15 cellular contexts compared by ENCODE assay signal in the genomic region with DNA sequence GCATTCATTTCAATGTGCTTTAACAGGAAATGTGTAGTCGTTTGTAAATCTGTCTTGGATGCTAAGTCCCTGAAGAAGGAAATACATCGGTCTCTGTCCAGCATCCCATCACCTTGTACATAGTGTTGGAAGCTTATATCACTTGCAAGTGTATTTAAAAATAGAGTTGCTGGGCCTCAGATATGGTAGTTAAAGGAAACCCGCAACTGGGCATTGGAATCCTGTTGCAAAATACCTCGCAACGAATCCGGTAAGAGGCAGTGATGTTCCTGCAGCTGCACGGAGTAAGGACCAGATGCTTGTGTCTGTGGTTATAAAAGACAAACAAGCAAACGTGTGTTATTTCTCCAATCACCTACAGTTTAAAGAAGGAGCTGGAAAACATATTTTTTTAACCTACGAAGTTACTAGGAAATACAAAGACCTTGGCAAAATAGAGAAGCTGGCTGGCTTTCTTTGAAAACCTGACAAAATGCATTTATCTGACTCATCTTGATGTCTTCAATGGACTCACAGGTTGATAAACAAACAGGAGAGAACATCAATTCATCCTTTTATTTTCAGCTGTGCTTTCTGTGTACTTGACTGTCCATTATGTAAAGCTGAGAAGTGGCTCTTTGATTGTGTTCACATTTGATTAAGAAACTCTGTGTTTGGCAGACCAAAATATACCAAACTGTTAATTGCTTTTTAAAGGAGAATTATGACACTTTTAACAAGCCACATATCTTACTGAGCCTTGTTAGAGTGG.
A peak's percentile ranks its signal among the peaks of the same experiment; 100 is the strongest.
DNase-seq lines count a peak whose midpoint lies in the region; ATAC-seq and TF ChIP-seq lines count a peak whose summit lies in the region.
"Had no signal": no experiment of that assay in that cellular context is flagged by ENCODE, and none has a peak within 500 bp of the region (broad histone marks: within the 10 kb centered on the region; RNA-seq: fewer than 3 reads in every experiment).

No MANE protein-coding gene starts in this region.

- intact Hi-C loops in MCF 10A (cut with micrococcal nuclease) = no loop called here
- intact Hi-C loops in mammary epithelial cell (cut with micrococcal nuclease) = no loop called here
- intact Hi-C loops in testis (cut with DNase I; ENCODE audit: low total_unique reads) = no loop called here

- H3K36me3 ChIP-seq in mammary epithelial cell (ENCODE audit: insufficient read depth, low read length) = no peaks in the 10 kb centered on the region
- H3K36me3 ChIP-seq in GM23338 (ENCODE audit: insufficient read depth) = no peaks in the 10 kb centered on the region
- H3K36me3 ChIP-seq in testis (ENCODE audit: low read depth, missing control alignments) = no peaks in the 10 kb centered on the region
- H3K36me3 ChIP-seq: thoracic aorta, WERI-Rb-1 had no signal

- peaks cover 23% of the 10 kb centered on the region for H3K27me3 Mint-ChIP-seq in MCF 10A (ENCODE audit: insufficient read depth, unreplicated experiment)
- H3K27me3 Mint-ChIP-seq in GM23338 (ENCODE audit: insufficient read depth, low read depth, poor library complexity) = no peaks in the 10 kb centered on the region

- CTCF ChIA-PET in MCF 10A (lab: Yijun Ruan, JAX) = interaction anchor here (0.6 to 1.0 kb wide), 3 partner anchors 30 to 1143 kb away, joined by 3 to 4 read pairs (median 3); no protein-coding TSS in a partner anchor
- CTCF ChIA-PET in mammary epithelial cell (lab: Charles Lee; ENCODE audit: low non-redundant PET) = no interaction called here

- H3K4me1 Mint-ChIP-seq in MCF 10A (ENCODE audit: insufficient read depth, unreplicated experiment) (peaks cover 16% of the 10 kb centered on the region), GM23338 (peaks cover 40% of the 10 kb centered on the region)
- H3K4me1 Mint-ChIP-seq: naive B cell had no signal

- H3K4me3 ChIP-seq in mammary epithelial cell (replicated peaks in 1 of 3; ENCODE audit: insufficient read depth in 1 of 3, low read depth in 2 of 3, low read length in 3 of 3) = no peak overlapping the region
- no peak overlapping the region for H3K4me3 ChIP-seq in GM23338
- H3K4me3 ChIP-seq in testis = no peak overlapping the region
- H3K4me3 ChIP-seq: psoas muscle, thoracic aorta had no signal

- POLR2A ChIA-PET in MCF 10A (lab: Yijun Ruan, JAX) = no interaction called here

- BruUV-seq in MCF 10A (replicated peaks; lab: Mats Ljungman, UMichigan) (no TSS peak), mammary epithelial cell (replicated peaks; lab: Mats Ljungman, UMichigan) (no TSS peak)

- 71% methylated on average over 9 of the region's 9 CpGs for WGBS in mammary epithelial cell (ENCODE audit: low coverage, missing lambda C conversion rate)
- 66 to 78% methylated on average over 9 of the region's 9 CpGs for WGBS in testis, 2 donors

- no peaks in the 10 kb centered on the region for H3K9me3 ChIP-seq in mammary epithelial cell (replicated peaks; ENCODE audit: insufficient read depth, low read length)
- H3K9me3 ChIP-seq in testis = no peaks in the 10 kb centered on the region
- H3K9me3 ChIP-seq: psoas muscle, thoracic aorta had no signal

- ATAC-seq in GM21515 (IDR thresholded peaks at IDR 0.05; ENCODE audit: unreplicated experiment) (no peak), GM23338 (no peak)

- no peak overlapping the region for H3K27ac Mint-ChIP-seq in MCF 10A (ENCODE audit: low read depth, unreplicated experiment)
- H3K27ac Mint-ChIP-seq in GM23338 = no peak overlapping the region
- H3K27ac Mint-ChIP-seq: naive B cell had no signal

- H4K20me1 ChIP-seq in mammary epithelial cell (ENCODE audit: insufficient read depth, low read length) (no peaks in the 10 kb centered on the region), GM23338 (replicated peaks; ENCODE audit: insufficient read depth) (no peaks in the 10 kb centered on the region)

- H3K27ac ChIP-seq in mammary epithelial cell (ENCODE audit: insufficient read depth, low read depth, low read length) (no peak overlapping the region), GM23338 (ENCODE audit: low read depth) (no peak overlapping the region), testis (no peak overlapping the region)
- H3K27ac ChIP-seq: psoas muscle, thoracic aorta, WERI-Rb-1 had no signal

- dilution Hi-C loops in mammary epithelial cell (cut with HindIII; ENCODE audit: low sequenced_read_pairs) = no loop called here

- no peaks in the 10 kb centered on the region for H3K27me3 ChIP-seq in mammary epithelial cell (ENCODE audit: insufficient read depth, low read length)
- no peaks in the 10 kb centered on the region for H3K27me3 ChIP-seq in GM23338 (ENCODE audit: insufficient read depth)
- no peaks in the 10 kb centered on the region for H3K27me3 ChIP-seq in testis

- H3K4me1 ChIP-seq in mammary epithelial cell (ENCODE audit: insufficient read depth, low read length) (no peaks in the 10 kb centered on the region), GM23338 (ENCODE audit: insufficient read depth) (peaks cover 22% of the 10 kb centered on the region), testis (no peaks in the 10 kb centered on the region)

- in situ Hi-C loops in mammary epithelial cell (cut with MboI; ENCODE audit: low sequenced_read_pairs in 2 of 2) = no loop called here

- no peaks in the 10 kb centered on the region for H3F3A ChIP-seq in GM23338 (replicated peaks; ENCODE audit: low read depth)

- H3K36me3 Mint-ChIP-seq in MCF 10A (ENCODE audit: insufficient read depth, unreplicated experiment) (no peaks in the 10 kb centered on the region), GM23338 (ENCODE audit: low read depth) (no peaks in the 10 kb centered on the region)
- H3K36me3 Mint-ChIP-seq: naive B cell had no signal

- H3K9ac ChIP-seq in mammary epithelial cell (ENCODE audit: insufficient read depth, low read length) = no peak overlapping the region

- no peaks in the 10 kb centered on the region for H3K9me3 Mint-ChIP-seq in MCF 10A (ENCODE audit: unreplicated experiment)
- H3K9me3 Mint-ChIP-seq in GM23338 = no peaks in the 10 kb centered on the region
- H3K9me3 Mint-ChIP-seq: naive B cell had no signal

- H3K79me2 ChIP-seq in mammary epithelial cell (ENCODE audit: insufficient read depth, low read length) (no peaks in the 10 kb centered on the region), GM23338 (replicated peaks; ENCODE audit: insufficient read depth) (no peaks in the 10 kb centered on the region)

- peak; percentile 13 for DNase-seq in MCF 10A (ENCODE audit: unreplicated experiment)
- DNase-seq in mammary epithelial cell = no peak
- DNase-seq in SKM-1 (lab: John Stamatoyannopoulos, UW; ENCODE audit: unreplicated experiment) = peak; percentile 14
- peak; percentile 36 for DNase-seq in inferior parietal cortex (ENCODE audit: extremely low spot score)
- DNase-seq in GM23338 (ENCODE audit: low spot score) = no peak
- DNase-seq in amniotic stem cell (lab: John Stamatoyannopoulos, UW) = no peak
- DNase-seq in testis = no peak
- DNase-seq: activated gamma-delta T cell treated with Interleukin-2 at 50 U/mL for 16 hours, naive B cell, NCI-H1048, NCI-H446 treated with DMSO at 0.1 percent for 48 hours, psoas muscle, WERI-Rb-1 had no signal

- no peak overlapping the region for H3K4me2 ChIP-seq in mammary epithelial cell (ENCODE audit: insufficient read depth, low read depth, low read length)
- H3K4me2 ChIP-seq in GM23338 = no peak overlapping the region

- no peaks in the 10 kb centered on the region for H3K9me2 ChIP-seq in GM23338 (ENCODE audit: insufficient read depth)

- TF ChIP-seq CTCF in MCF 10A (IDR thresholded peaks at IDR 0.05; ENCODE audit: unreplicated experiment) (no peak), mammary epithelial cell (conservative IDR thresholded peaks at IDR 0.05 in 1 of 2, IDR thresholded peaks at IDR 0.05 in 1 of 2; ENCODE audit: extremely low read depth in 1 of 2, insufficient read depth in 1 of 2, low read depth in 1 of 2, low read length in 2 of 2) (no peak), GM23338 (conservative IDR thresholded peaks at IDR 0.05; ENCODE audit: low read depth in 2 of 2) (no peak), testis (IDR thresholded peaks at IDR 0.05) (no peak)

- TF ChIP-seq POLR2A in testis (IDR thresholded peaks at IDR 0.05) = no peak

- H3K4me3 Mint-ChIP-seq in MCF 10A (ENCODE audit: unreplicated experiment) = no peak overlapping the region
- no peak overlapping the region for H3K4me3 Mint-ChIP-seq in GM23338
- H3K4me3 Mint-ChIP-seq: naive B cell had no signal

- H2AFZ ChIP-seq in mammary epithelial cell (ENCODE audit: low read depth, low read length) (no peak overlapping the region), GM23338 (no peak overlapping the region)

TF ChIP-seq in GM23338, 12 proteins besides CTCF, POLR2A, EP300 and RAD21 (continues in another document):
- TF ChIP-seq CREB1 (CRISPR knock-in tag; IDR thresholded peaks at IDR 0.05; ENCODE audit: low read depth) (no peak), JUNB (IDR thresholded peaks at IDR 0.05; ENCODE audit: unreplicated experiment) (no peak), EZH2phosphoT487 (IDR thresholded peaks at IDR 0.05; ENCODE audit: unreplicated experiment) (no peak), EZH2 (IDR thresholded peaks at IDR 0.05; ENCODE audit: low read depth, unreplicated experiment) (no peak), ZNF114 (CRISPR knock-in tag; IDR thresholded peaks at IDR 0.05) (no peak), STAT1 (IDR thresholded peaks at IDR 0.05; ENCODE audit: unreplicated experiment) (no peak), NANOG (IDR thresholded peaks at IDR 0.05; ENCODE audit: borderline replicate concordance) (no peak), POLR2AphosphoS5 (IDR thresholded peaks at IDR 0.05; ENCODE audit: low read depth) (no peak), ZNF331 (CRISPR knock-in tag; IDR thresholded peaks at IDR 0.05; ENCODE audit: low read depth) (no peak)
- TF ChIP-seq, protein P1, sequence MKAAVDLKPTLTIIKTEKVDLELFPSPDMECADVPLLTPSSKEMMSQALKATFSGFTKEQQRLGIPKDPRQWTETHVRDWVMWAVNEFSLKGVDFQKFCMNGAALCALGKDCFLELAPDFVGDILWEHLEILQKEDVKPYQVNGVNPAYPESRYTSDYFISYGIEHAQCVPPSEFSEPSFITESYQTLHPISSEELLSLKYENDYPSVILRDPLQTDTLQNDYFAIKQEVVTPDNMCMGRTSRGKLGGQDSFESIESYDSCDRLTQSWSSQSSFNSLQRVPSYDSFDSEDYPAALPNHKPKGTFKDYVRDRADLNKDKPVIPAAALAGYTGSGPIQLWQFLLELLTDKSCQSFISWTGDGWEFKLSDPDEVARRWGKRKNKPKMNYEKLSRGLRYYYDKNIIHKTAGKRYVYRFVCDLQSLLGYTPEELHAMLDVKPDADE (IDR thresholded peaks at IDR 0.05) = no peak

Comparison
In these comparisons a context has a peak if more than half of its experiments do, and no peak if none do; other contexts are left out.
1. DNase-seq: peak in MCF 10A (single experiment), SKM-1 (single experiment) and inferior parietal cortex (single experiment); none in mammary epithelial cell (single experiment), GM23338 (single experiment), amniotic stem cell (single experiment) and testis (single experiment).